ENCODE assay signal across 1 cellular context in genomic region chr13:46377554-46377953, GRCh38.
A peak's percentile ranks its signal among the peaks of the same experiment; 100 is the strongest.
TF ChIP-seq lines count a peak whose summit lies in the region.

No MANE protein-coding gene starts in this region.

TF ChIP-seq in GM12878, 131 proteins besides CTCF, POLR2A, EP300 and RAD21 (continued from another document and continues in another):
- TF ChIP-seq ZBTB33 (IDR thresholded peaks at IDR 0.05) (no peak), NFIC (IDR thresholded peaks at IDR 0.05; ENCODE audit: low read depth, low read length) (peak; percentile 74), NR2F1 (conservative IDR thresholded peaks at IDR 0.05) (no peak; the same call in 1 of the 2 replicates), SMARCA5 (IDR thresholded peaks at IDR 0.05) (no peak), SREBF2 (IDR thresholded peaks at IDR 0.05; ENCODE audit: low read length) (no peak), ETV6 (conservative IDR thresholded peaks at IDR 0.05 in 1 of 2, IDR thresholded peaks at IDR 0.05 in 1 of 2; ENCODE audit: borderline replicate concordance in 1 of 2, low read depth in 1 of 2) (peak in 1 of 2 experiments; percentile 72; a peak in 1 of 4 replicates), POLR2AphosphoS2 (IDR thresholded peaks at IDR 0.05; ENCODE audit: low read depth, low read length) (no peak), IRF4 (IDR thresholded peaks at IDR 0.05; ENCODE audit: low read depth, low read length) (no peak), ZNF622 (IDR thresholded peaks at IDR 0.05) (no peak), BACH1 (IDR thresholded peaks at IDR 0.05; ENCODE audit: borderline replicate concordance) (no peak), CHD4 (IDR thresholded peaks at IDR 0.05) (no peak), REST (IDR thresholded peaks at IDR 0.05; ENCODE audit: low read depth, low read length) (no peak), ZBTB40 (IDR thresholded peaks at IDR 0.05; ENCODE audit: borderline replicate concordance) (no peak), STAT1 (conservative IDR thresholded peaks at IDR 0.05) (no peak), TAF1 (IDR thresholded peaks at IDR 0.05; ENCODE audit: borderline replicate concordance, low read depth, low read length) (no peak), CREB1 (IDR thresholded peaks at IDR 0.05; ENCODE audit: low read depth) (peak; percentile 45; the same call in 1 of the 2 replicates), NR2C2 (IDR thresholded peaks at IDR 0.05; ENCODE audit: borderline replicate concordance, control insufficient read depth, insufficient read length, low read depth) (no peak), ZNF274 (IDR thresholded peaks at IDR 0.05; ENCODE audit: insufficient read depth, insufficient read length) (no peak), IKZF2 (IDR thresholded peaks at IDR 0.05) (no peak), MEF2A (IDR thresholded peaks at IDR 0.05; ENCODE audit: insufficient read depth, low read depth, low read length) (peak; percentile 79), SKIL (IDR thresholded peaks at IDR 0.05; ENCODE audit: low read depth, poor library complexity, severe bottlenecking) (no peak), NFYA (IDR thresholded peaks at IDR 0.05; ENCODE audit: borderline replicate concordance, low read depth, low read length) (no peak), RBBP5 (conservative IDR thresholded peaks at IDR 0.05) (no peak), CBX3 (IDR thresholded peaks at IDR 0.05; ENCODE audit: borderline replicate concordance, low read depth) (no peak), JUNB (IDR thresholded peaks at IDR 0.05) (no peak), ZNF24 (IDR thresholded peaks at IDR 0.05) (no peak), KLF5 (IDR thresholded peaks at IDR 0.05; ENCODE audit: partially characterized antibody) (peak; percentile 4), MEF2B (IDR thresholded peaks at IDR 0.05; ENCODE audit: partially characterized antibody, poor library complexity, severe bottlenecking) (peak; percentile 66), SUPT20H (IDR thresholded peaks at IDR 0.05; ENCODE audit: borderline replicate concordance, control insufficient read depth, low read depth, low read length) (no peak), RCOR1 (conservative IDR thresholded peaks at IDR 0.05; ENCODE audit: low read depth, low read length) (no peak), USF1 (IDR thresholded peaks at IDR 0.05; ENCODE audit: borderline replicate concordance, extremely low read length, insufficient read depth, low read depth, low read length) (no peak), HDGF (IDR thresholded peaks at IDR 0.05) (no peak), ZNF687 (IDR thresholded peaks at IDR 0.05) (peak; percentile 41; the same call in 1 of the 2 replicates), BCL11A (IDR thresholded peaks at IDR 0.05; ENCODE audit: low read depth, low read length) (no peak), MYB (IDR thresholded peaks at IDR 0.05; ENCODE audit: borderline replicate concordance, low read depth, low read length) (peak; percentile 80; the same call in 1 of the 2 replicates), JUND (IDR thresholded peaks at IDR 0.05; ENCODE audit: low read depth, low read length) (no peak), EGR1 (IDR thresholded peaks at IDR 0.05; ENCODE audit: borderline replicate concordance in 1 of 2, low read depth in 2 of 2, low read length in 2 of 2) (no peak), ASH2L (IDR thresholded peaks at IDR 0.05; ENCODE audit: borderline replicate concordance, low read depth) (no peak), PML (IDR thresholded peaks at IDR 0.05; ENCODE audit: low read length) (peak; percentile 77; the same call in 1 of the 2 replicates), GABPA (IDR thresholded peaks at IDR 0.05; ENCODE audit: low read depth) (0 out of 2 replicates have a peak, but pooled peaks have one; percentile 28), CEBPZ (IDR thresholded peaks at IDR 0.05; ENCODE audit: low read depth, low read length) (no peak), ATF3 (IDR thresholded peaks at IDR 0.05; ENCODE audit: borderline replicate concordance, extremely low read depth, low read depth, low read length) (no peak), TCF7 (IDR thresholded peaks at IDR 0.05; ENCODE audit: borderline replicate concordance) (no peak)
